In the genomic region with DNA sequence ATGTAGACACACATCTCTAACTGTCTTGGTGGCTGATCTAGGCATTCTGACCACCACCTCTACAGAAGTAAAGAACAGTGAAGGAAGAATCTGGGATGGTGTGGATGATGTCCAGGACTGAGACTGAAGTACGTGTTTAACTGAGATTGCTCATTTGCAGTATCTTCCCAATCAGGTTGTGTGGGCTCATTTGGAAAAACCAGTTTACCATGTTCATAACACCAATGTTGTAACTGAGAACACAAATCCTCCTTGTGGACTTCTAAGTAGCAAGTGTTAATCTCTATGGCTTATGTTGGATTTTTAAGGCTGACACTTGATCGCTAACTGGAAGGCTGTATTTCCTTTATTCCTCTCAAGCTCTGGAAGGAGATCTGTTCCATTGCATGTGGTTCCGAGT, we compare ENCODE assay signal across 34 cellular contexts.
"Had no signal": no experiment of that assay in that cellular context is flagged by ENCODE, and none has a peak within 500 bp of the region (broad histone marks: within the 10 kb centered on the region; RNA-seq: fewer than 3 reads in every experiment).

No MANE protein-coding gene starts in this region.

- H3K27me3 Mint-ChIP-seq: activated CD4-positive, alpha-beta memory T cell treated with anti-CD3 and anti-CD28 coated beads, Interleukin-2, amount 10 ng/mL, durations not matched to agents 7 days and 5 days; activated naive CD4-positive, alpha-beta T cell treated with anti-CD3 and anti-CD28 coated beads, Interleukin-2, amount 10 ng/mL, durations not matched to agents 7 days and 5 days; activated naive CD4-positive, alpha-beta T cell treated with anti-CD3 and anti-CD28 coated beads, Interleukin-2, amount 50 U/mL, for 24 hours; activated naive CD8-positive, alpha-beta T cell; activated naive CD8-positive, alpha-beta T cell treated with anti-CD3 and anti-CD28 coated beads, Interleukin-2, amount 10 ng/mL, durations not matched to agents 7 days and 5 days; activated naive CD8-positive, alpha-beta T cell treated with anti-CD3 and anti-CD28 coated beads, Interleukin-2, amount 50 U/mL, for 24 hours had no signal

- DNase-seq: activated B cell treated with CpG ODN at 0.5 μM for 24 hours; activated CD4-positive, alpha-beta memory T cell treated with anti-CD3 and anti-CD28 coated beads, Interleukin-2, amount 10 ng/mL, durations not matched to agents 7 days and 5 days; activated CD4-positive, alpha-beta T cell treated with anti-CD3 and anti-CD28 coated beads for 4 hours; activated CD4-positive, alpha-beta T cell treated with anti-CD3 and anti-CD28 coated beads, Interleukin-2, amount 10 ng/mL, durations not matched to agents 24 days and 14 days; activated CD4-positive, alpha-beta T cell treated with anti-CD3 and anti-CD28 coated beads, Interleukin-2, amount 50 U/mL, for 48 hours; activated CD4-positive, CD25-positive, alpha-beta regulatory T cell treated with anti-CD3 and anti-CD28 coated beads, Interleukin-2, amount 50 U/mL, for 72 hours; activated CD8-positive, alpha-beta memory T cell treated with anti-CD3 and anti-CD28 coated beads for 24 hours; activated CD8-positive, alpha-beta memory T cell treated with anti-CD3 and anti-CD28 coated beads, Interleukin-2, amount 10 ng/mL, durations not matched to agents 7 days and 5 days; activated CD8-positive, alpha-beta memory T cell treated with anti-CD3 and anti-CD28 coated beads, Interleukin-2, amount 50 U/mL, for 48 hours; activated CD8-positive, alpha-beta T cell treated with anti-CD3 and anti-CD28 coated beads, Interleukin-2, amount 10 ng/mL, durations not matched to agents 7 days and 5 days; activated effector memory CD4-positive, alpha-beta T cell treated with Interleukin-2 at 50 U/mL for 16 hours; activated gamma-delta T cell; activated naive CD4-positive, alpha-beta T cell treated with anti-CD3 and anti-CD28 coated beads, Interleukin-2, amount 10 ng/mL, durations not matched to agents 7 days and 5 days; activated naive CD4-positive, alpha-beta T cell treated with Interleukin-2 at 50 U/mL for 16 hours; activated naive CD8-positive, alpha-beta T cell treated with anti-CD3 and anti-CD28 coated beads, Interleukin-2, amount 10 ng/mL, durations not matched to agents 7 days and 5 days; activated naive CD8-positive, alpha-beta T cell treated with anti-CD3 and anti-CD28 coated beads, Interleukin-2, amount 50 U/mL, for 24 hours; activated T-cell treated with anti-CD3 and anti-CD28 coated beads, Interleukin-2, amount 50 U/mL, for 24 hours; activated T-cell treated with anti-CD3 and anti-CD28 coated beads, Interleukin-2, amount 50 U/mL, for 48 hours; amygdala; anterior cingulate cortex; central memory CD4-positive, alpha-beta T cell; SW 1271; T-helper 1 cell; T-helper 2 cell; T-helper 9 cell had no signal

- H3K27ac Mint-ChIP-seq: activated B cell treated with CpG ODN at 0.5 μM for 24 hours; activated CD4-positive, alpha-beta memory T cell treated with anti-CD3 and anti-CD28 coated beads, Interleukin-2, amount 10 ng/mL, durations not matched to agents 7 days and 5 days; activated CD4-positive, alpha-beta T cell treated with anti-CD3 and anti-CD28 coated beads, Interleukin-2, amount 10 ng/mL, durations not matched to agents 24 days and 14 days; activated CD8-positive, alpha-beta memory T cell treated with anti-CD3 and anti-CD28 coated beads, Interleukin-2, amount 10 ng/mL, durations not matched to agents 7 days and 5 days; activated CD8-positive, alpha-beta T cell treated with anti-CD3 and anti-CD28 coated beads, Interleukin-2, amount 10 ng/mL, durations not matched to agents 7 days and 5 days; activated naive CD4-positive, alpha-beta T cell treated with anti-CD3 and anti-CD28 coated beads, Interleukin-2, amount 10 ng/mL, durations not matched to agents 7 days and 5 days; activated naive CD4-positive, alpha-beta T cell treated with anti-CD3 and anti-CD28 coated beads, Interleukin-2, amount 50 U/mL, for 24 hours; activated naive CD8-positive, alpha-beta T cell; activated naive CD8-positive, alpha-beta T cell treated with anti-CD3 and anti-CD28 coated beads, Interleukin-2, amount 10 ng/mL, durations not matched to agents 7 days and 5 days; activated naive CD8-positive, alpha-beta T cell treated with anti-CD3 and anti-CD28 coated beads, Interleukin-2, amount 50 U/mL, for 24 hours; activated T-cell treated with anti-CD3 and anti-CD28 coated beads, Interleukin-2, amount 50 U/mL, for 24 hours; activated T-helper 2 cell treated with anti-CD3 and anti-CD28 coated beads, Interferon-gamma antibody, Interleukin-2, Interleukin-4, amounts not matched to agents 10 μg/mL and 5 μg/mL and 100 μg/mL, durations not matched to agents 14 hours and 24 hours and 36 hours; brain; T-helper 1 cell treated with Interleukin-12 subunit alpha and Interleukin-12 subunit beta and Interleukin-4 antibody, amounts not matched to agents 30 μg/mL and 1 μg/mL, for 36 hours; T-helper 2 cell treated with Interferon-gamma antibody and Interleukin-4, amounts not matched to agents 5 μg/mL and 100 μg/mL, for 36 hours had no signal

- H3K27me3 ChIP-seq: ascending aorta had no signal

- H3K27ac ChIP-seq: ascending aorta, VCaP had no signal

- H3K4me1 ChIP-seq: ascending aorta had no signal

- H3K4me3 ChIP-seq: ascending aorta had no signal

- H3K4me3 Mint-ChIP-seq: activated B cell treated with CpG ODN at 0.5 μM for 24 hours; activated CD4-positive, alpha-beta memory T cell treated with anti-CD3 and anti-CD28 coated beads, Interleukin-2, amount 10 ng/mL, durations not matched to agents 7 days and 5 days; activated CD4-positive, alpha-beta T cell treated with anti-CD3 and anti-CD28 coated beads, Interleukin-2, amount 10 ng/mL, durations not matched to agents 24 days and 14 days; activated CD8-positive, alpha-beta memory T cell treated with anti-CD3 and anti-CD28 coated beads, Interleukin-2, amount 10 ng/mL, durations not matched to agents 7 days and 5 days; activated CD8-positive, alpha-beta T cell treated with anti-CD3 and anti-CD28 coated beads, Interleukin-2, amount 10 ng/mL, durations not matched to agents 7 days and 5 days; activated naive CD4-positive, alpha-beta T cell treated with anti-CD3 and anti-CD28 coated beads, Interleukin-2, amount 10 ng/mL, durations not matched to agents 7 days and 5 days; activated naive CD4-positive, alpha-beta T cell treated with anti-CD3 and anti-CD28 coated beads, Interleukin-2, amount 50 U/mL, for 24 hours; activated naive CD8-positive, alpha-beta T cell; activated naive CD8-positive, alpha-beta T cell treated with anti-CD3 and anti-CD28 coated beads, Interleukin-2, amount 10 ng/mL, durations not matched to agents 7 days and 5 days; activated naive CD8-positive, alpha-beta T cell treated with anti-CD3 and anti-CD28 coated beads, Interleukin-2, amount 50 U/mL, for 24 hours; activated T-cell treated with anti-CD3 and anti-CD28 coated beads, Interleukin-2, amount 50 U/mL, for 24 hours; brain; T-helper 1 cell treated with Interleukin-12 subunit alpha and Interleukin-12 subunit beta and Interleukin-4 antibody, amounts not matched to agents 30 μg/mL and 1 μg/mL, for 36 hours; T-helper 2 cell treated with Interferon-gamma antibody and Interleukin-4, amounts not matched to agents 5 μg/mL and 100 μg/mL, for 36 hours had no signal

- H3K36me3 Mint-ChIP-seq: activated CD8-positive, alpha-beta memory T cell treated with anti-CD3 and anti-CD28 coated beads, Interleukin-2, amount 10 ng/mL, durations not matched to agents 7 days and 5 days; activated naive CD4-positive, alpha-beta T cell treated with anti-CD3 and anti-CD28 coated beads, Interleukin-2, amount 10 ng/mL, durations not matched to agents 7 days and 5 days; activated naive CD4-positive, alpha-beta T cell treated with anti-CD3 and anti-CD28 coated beads, Interleukin-2, amount 50 U/mL, for 24 hours; activated naive CD8-positive, alpha-beta T cell; activated naive CD8-positive, alpha-beta T cell treated with anti-CD3 and anti-CD28 coated beads, Interleukin-2, amount 10 ng/mL, durations not matched to agents 7 days and 5 days; brain had no signal

- H3K4me1 Mint-ChIP-seq: activated B cell treated with CpG ODN at 0.5 μM for 24 hours; activated CD4-positive, alpha-beta memory T cell treated with anti-CD3 and anti-CD28 coated beads, Interleukin-2, amount 10 ng/mL, durations not matched to agents 7 days and 5 days; activated CD4-positive, alpha-beta T cell treated with anti-CD3 and anti-CD28 coated beads, Interleukin-2, amount 10 ng/mL, durations not matched to agents 24 days and 14 days; activated CD8-positive, alpha-beta memory T cell treated with anti-CD3 and anti-CD28 coated beads, Interleukin-2, amount 10 ng/mL, durations not matched to agents 7 days and 5 days; activated naive CD4-positive, alpha-beta T cell treated with anti-CD3 and anti-CD28 coated beads, Interleukin-2, amount 10 ng/mL, durations not matched to agents 7 days and 5 days; activated naive CD4-positive, alpha-beta T cell treated with anti-CD3 and anti-CD28 coated beads, Interleukin-2, amount 50 U/mL, for 24 hours; activated naive CD8-positive, alpha-beta T cell treated with anti-CD3 and anti-CD28 coated beads, Interleukin-2, amount 10 ng/mL, durations not matched to agents 7 days and 5 days; activated naive CD8-positive, alpha-beta T cell treated with anti-CD3 and anti-CD28 coated beads, Interleukin-2, amount 50 U/mL, for 24 hours; brain had no signal

- H3K9me3 Mint-ChIP-seq: activated B cell treated with CpG ODN at 0.5 μM for 24 hours; activated CD4-positive, alpha-beta memory T cell treated with anti-CD3 and anti-CD28 coated beads, Interleukin-2, amount 10 ng/mL, durations not matched to agents 7 days and 5 days; activated CD4-positive, alpha-beta T cell treated with anti-CD3 and anti-CD28 coated beads, Interleukin-2, amount 10 ng/mL, durations not matched to agents 24 days and 14 days; activated naive CD4-positive, alpha-beta T cell treated with anti-CD3 and anti-CD28 coated beads, Interleukin-2, amount 10 ng/mL, durations not matched to agents 7 days and 5 days; activated naive CD4-positive, alpha-beta T cell treated with anti-CD3 and anti-CD28 coated beads, Interleukin-2, amount 50 U/mL, for 24 hours; activated naive CD8-positive, alpha-beta T cell treated with anti-CD3 and anti-CD28 coated beads, Interleukin-2, amount 50 U/mL, for 24 hours; activated T-cell treated with anti-CD3 and anti-CD28 coated beads, Interleukin-2, amount 50 U/mL, for 24 hours; activated T-helper 2 cell treated with anti-CD3 and anti-CD28 coated beads, Interferon-gamma antibody, Interleukin-2, Interleukin-4, amounts not matched to agents 10 μg/mL and 5 μg/mL and 100 μg/mL, durations not matched to agents 14 hours and 24 hours and 36 hours; brain; T-helper 1 cell treated with Interleukin-12 subunit alpha and Interleukin-12 subunit beta and Interleukin-4 antibody, amounts not matched to agents 30 μg/mL and 1 μg/mL, for 36 hours; T-helper 2 cell treated with Interferon-gamma antibody and Interleukin-4, amounts not matched to agents 5 μg/mL and 100 μg/mL, for 36 hours had no signal

- H3K9me3 ChIP-seq: ascending aorta had no signal

- H3K36me3 ChIP-seq: ascending aorta had no signal

- FAIRE-seq: TTC549 had no signal
